31 cellular contexts compared by ENCODE assay signal in the genomic region with DNA sequence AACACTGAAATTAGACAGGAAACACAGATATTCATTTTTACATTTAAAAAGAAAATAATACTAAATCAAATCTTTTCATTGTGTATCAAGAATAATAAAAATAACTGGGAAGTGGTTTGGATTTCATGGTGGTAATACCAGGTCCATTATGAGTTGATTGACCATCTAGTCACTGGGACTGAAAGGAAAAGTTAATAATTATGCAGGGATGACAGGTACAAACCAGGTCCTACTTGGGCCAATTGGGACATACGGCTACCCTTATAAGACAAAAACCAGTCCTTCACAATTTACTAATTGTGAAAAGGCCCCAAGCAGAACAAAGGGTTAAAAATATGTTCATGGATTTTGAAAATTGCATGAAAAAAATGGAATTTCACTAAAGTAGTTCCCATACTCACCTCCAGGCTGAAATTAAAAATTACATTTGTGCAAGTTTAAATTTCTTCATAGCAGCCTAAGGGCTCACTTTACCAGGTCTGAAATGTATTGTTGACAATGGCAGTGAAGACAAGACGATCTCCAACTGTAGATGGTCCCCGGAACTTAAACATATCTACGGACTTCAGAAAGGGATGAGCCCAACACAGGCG. TPM values are rescaled to one million over a fixed set of nuclear protein-coding genes. Genes with fewer than 3 reads are reported as not detected.
"Had no signal": no experiment of that assay in that cellular context is flagged by ENCODE, and none has a peak within 500 bp of the region (broad histone marks: within the 10 kb centered on the region; RNA-seq: fewer than 3 reads in every experiment).

No MANE protein-coding gene starts in this region.

- H3K27ac Mint-ChIP-seq: activated CD8-positive, alpha-beta T cell treated with anti-CD3 and anti-CD28 coated beads for 36 hours; activated naive CD4-positive, alpha-beta T cell treated with anti-CD3 and anti-CD28 coated beads, Interleukin-2, amount 10 ng/mL, durations not matched to agents 7 days and 5 days; activated naive CD8-positive, alpha-beta T cell treated with anti-CD3 and anti-CD28 coated beads for 36 hours; activated T-cell treated with anti-CD3 and anti-CD28 coated beads, Interleukin-2, amount 50 U/mL, for 72 hours; activated T-helper 2 cell treated with anti-CD3 and anti-CD28 coated beads, Interferon-gamma antibody, Interleukin-2, Interleukin-4, amounts not matched to agents 10 μg/mL and 5 μg/mL and 100 μg/mL, durations not matched to agents 14 hours and 24 hours and 36 hours had no signal

- DNase-seq: activated CD4-positive, alpha-beta T cell treated with anti-CD3 and anti-CD28 coated beads for 4 hours; activated CD8-positive, alpha-beta memory T cell treated with anti-CD3 and anti-CD28 coated beads, Interleukin-2, amount 50 U/mL, for 4 hours; activated CD8-positive, alpha-beta T cell treated with anti-CD3 and anti-CD28 coated beads for 36 hours; activated gamma-delta T cell treated with Interleukin-2 at 50 U/mL for 16 hours; activated naive CD4-positive, alpha-beta T cell treated with anti-CD3 and anti-CD28 coated beads, Interleukin-2, amount 10 ng/mL, durations not matched to agents 7 days and 5 days; activated naive CD8-positive, alpha-beta T cell treated with anti-CD3 and anti-CD28 coated beads for 36 hours; activated T-cell treated with anti-CD3 and anti-CD28 coated beads, Interleukin-2, amount 50 U/mL, for 72 hours; brain microvascular endothelial cell; MV-4-11; NCI-H1092 treated with DMSO at 0.1 percent for 48 hours; NCI-H1417 treated with DMSO at 0.1 percent for 48 hours; NCI-H1694; NCI-H2029; NCI-H2107; NCI-H2171 treated with DMSO at 0.1 percent for 48 hours; NCI-H345; NCI-H510A; NCI-H526 treated with DMSO at 0.1 percent for 48 hours; NCI-H82; RPMI8226; T-helper 1 cell had no signal

- H3K4me1 Mint-ChIP-seq: activated naive CD4-positive, alpha-beta T cell treated with anti-CD3 and anti-CD28 coated beads, Interleukin-2, amount 10 ng/mL, durations not matched to agents 7 days and 5 days had no signal

- H3K27ac ChIP-seq: brain microvascular endothelial cell, cardiac muscle cell, KMS-11, SK-N-MC had no signal

- H3K4me3 ChIP-seq: cardiac muscle cell, SK-N-MC had no signal

- H3K9me3 Mint-ChIP-seq: activated CD8-positive, alpha-beta T cell treated with anti-CD3 and anti-CD28 coated beads for 36 hours; activated naive CD4-positive, alpha-beta T cell treated with anti-CD3 and anti-CD28 coated beads, Interleukin-2, amount 10 ng/mL, durations not matched to agents 7 days and 5 days; activated naive CD8-positive, alpha-beta T cell treated with anti-CD3 and anti-CD28 coated beads for 36 hours; activated T-cell treated with anti-CD3 and anti-CD28 coated beads, Interleukin-2, amount 50 U/mL, for 72 hours; activated T-helper 2 cell treated with anti-CD3 and anti-CD28 coated beads, Interferon-gamma antibody, Interleukin-2, Interleukin-4, amounts not matched to agents 10 μg/mL and 5 μg/mL and 100 μg/mL, durations not matched to agents 14 hours and 24 hours and 36 hours had no signal

- H3K36me3 Mint-ChIP-seq: activated naive CD4-positive, alpha-beta T cell treated with anti-CD3 and anti-CD28 coated beads, Interleukin-2, amount 10 ng/mL, durations not matched to agents 7 days and 5 days; activated naive CD8-positive, alpha-beta T cell treated with anti-CD3 and anti-CD28 coated beads for 36 hours had no signal

- H3K36me3 ChIP-seq: brain microvascular endothelial cell, cardiac muscle cell had no signal

- H3K27me3 ChIP-seq: brain microvascular endothelial cell, cardiac muscle cell had no signal

- H3K9ac ChIP-seq: KMS-11 had no signal

- H3K27me3 Mint-ChIP-seq: activated CD8-positive, alpha-beta T cell treated with anti-CD3 and anti-CD28 coated beads for 36 hours; activated naive CD8-positive, alpha-beta T cell treated with anti-CD3 and anti-CD28 coated beads for 36 hours had no signal

- ATAC-seq: activated CD4-positive, CD25-positive, alpha-beta regulatory T cell treated with anti-CD3 and anti-CD28 coated beads, Interleukin-2, amount 50 U/mL, for 24 hours; activated CD8-positive, alpha-beta T cell treated with anti-CD3 and anti-CD28 coated beads for 36 hours; activated T-cell treated with anti-CD3 and anti-CD28 coated beads, Interleukin-2, amount 50 U/mL, for 72 hours; Panc1; Right ventricle myocardium inferior had no signal

- H3K4me3 Mint-ChIP-seq: activated CD8-positive, alpha-beta T cell treated with anti-CD3 and anti-CD28 coated beads for 36 hours; activated naive CD4-positive, alpha-beta T cell treated with anti-CD3 and anti-CD28 coated beads, Interleukin-2, amount 10 ng/mL, durations not matched to agents 7 days and 5 days; activated naive CD8-positive, alpha-beta T cell treated with anti-CD3 and anti-CD28 coated beads for 36 hours; activated T-cell treated with anti-CD3 and anti-CD28 coated beads, Interleukin-2, amount 50 U/mL, for 72 hours had no signal

- H3K4me2 ChIP-seq: KMS-11 had no signal

RNA-seq across cellular contexts. Expression of gene ACOT12, which starts 48.4 kb away (rescaled TPM):
- total RNA-seq: activated CD8-positive, alpha-beta T cell treated with anti-CD3 and anti-CD28 coated beads for 36 hours; activated naive CD8-positive, alpha-beta T cell treated with anti-CD3 and anti-CD28 coated beads for 36 hours; activated T-cell treated with anti-CD3 and anti-CD28 coated beads, Interleukin-2, amount 50 U/mL, for 72 hours; activated T-helper 2 cell treated with anti-CD3 and anti-CD28 coated beads, Interferon-gamma antibody, Interleukin-2, Interleukin-4, amounts not matched to agents 10 μg/mL and 5 μg/mL and 100 μg/mL, durations not matched to agents 14 hours and 24 hours and 36 hours; cardiac muscle cell; MCF 10A; Right ventricle myocardium inferior; T-helper 2 cell treated with Interferon-gamma antibody and Interleukin-4, amounts not matched to agents 100 ng/mL and 5 ng/mL, for 36 hours had no signal
- polyA plus RNA-seq: adipose tissue, cardiac muscle cell had no signal
